Comparison of ENCODE assay signal across 8 cellular contexts in genomic region chr10:100186813-100187212, GRCh38. TPM values are rescaled to one million over a fixed set of nuclear protein-coding genes. Genes with fewer than 3 reads are reported as not detected.
DNase-seq lines count a peak whose midpoint lies in the region; ATAC-seq and TF ChIP-seq lines count a peak whose summit lies in the region.

No MANE protein-coding gene starts in this region.

- H3K9ac ChIP-seq in BLaER1 treated with 17β-estradiol and CSF1 and Interleukin-3, amounts not matched to agents 10 nM and 100 nM: peak overlapping the region; percentile 87 to 96 (median 92)
- H3K9ac ChIP-seq in HUES48 (ENCODE audit: low read depth, low read length): no peak overlapping the region

- ATAC-seq in omental fat pad (ENCODE audit: low FRiP score): no peak

- H3K4me1 Mint-ChIP-seq in activated CD4-positive, alpha-beta memory T cell treated with anti-CD3 and anti-CD28 coated beads, Interleukin-2, amount 10 ng/mL, durations not matched to agents 7 days and 5 days: peaks cover 63% of the 10 kb centered on the region

- H3K36me3 ChIP-seq in BLaER1 treated with 17β-estradiol and CSF1 and Interleukin-3, amounts not matched to agents 10 nM and 100 nM: peaks cover 31 to 71% (median 54%) of the 10 kb centered on the region in 11 experiments; a peak in 21 of 22 replicates
- H3K36me3 ChIP-seq in HUES48 (ENCODE audit: control insufficient read depth, insufficient read depth, low read length): peaks cover 58% of the 10 kb centered on the region

- CTCF ChIA-PET in activated CD4-positive, alpha-beta memory T cell treated with anti-CD3 and anti-CD28 coated beads, Interleukin-2, amount 10 ng/mL, durations not matched to agents 7 days and 5 days (lab: Charles Lee): no interaction called here

- peak overlapping the region; percentile 95 for H3K4me3 Mint-ChIP-seq in activated CD4-positive, alpha-beta memory T cell treated with anti-CD3 and anti-CD28 coated beads, Interleukin-2, amount 10 ng/mL, durations not matched to agents 7 days and 5 days

- POLR2A ChIA-PET in activated CD4-positive, alpha-beta memory T cell treated with anti-CD3 and anti-CD28 coated beads, Interleukin-2, amount 10 ng/mL, durations not matched to agents 7 days and 5 days (lab: Charles Lee): interaction anchor here (1.1 to 4.6 kb wide), 3 partner anchors 11 to 349 kb away, joined by 4 to 37 read pairs (median 6); partner anchors contain the start of genes CHUK and HIF1AN

- H3K27me3 ChIP-seq in BLaER1 treated with 17β-estradiol and CSF1 and Interleukin-3, amounts not matched to agents 10 nM and 100 nM: no peaks in the 10 kb centered on the region
- no peaks in the 10 kb centered on the region for H3K27me3 ChIP-seq in HUES48 (ENCODE audit: control insufficient read depth, insufficient read depth, low read length)

- peak overlapping the region; percentile 73 to 98 (median 89) for H3K4me3 ChIP-seq in BLaER1 treated with 17β-estradiol and CSF1 and Interleukin-3, amounts not matched to agents 10 nM and 100 nM
- H3K4me3 ChIP-seq in HUES48 (ENCODE audit: low read depth, low read length): peak overlapping the region; percentile 87
- H3K4me3 ChIP-seq in fibroblast of pulmonary artery (replicated peaks; ENCODE audit: low read depth, low read length): peak overlapping the region; percentile 96
- peak overlapping the region; percentile 94 for H3K4me3 ChIP-seq in retinal pigment epithelial cell (ENCODE audit: low read length)

- peaks cover 61% of the 10 kb centered on the region for H3K36me3 Mint-ChIP-seq in activated CD4-positive, alpha-beta memory T cell treated with anti-CD3 and anti-CD28 coated beads, Interleukin-2, amount 10 ng/mL, durations not matched to agents 7 days and 5 days (ENCODE audit: low read depth)

- peak overlapping the region; percentile 87 for H3K27ac Mint-ChIP-seq in activated CD4-positive, alpha-beta memory T cell treated with anti-CD3 and anti-CD28 coated beads, Interleukin-2, amount 10 ng/mL, durations not matched to agents 7 days and 5 days

- H3K9me3 Mint-ChIP-seq in activated CD4-positive, alpha-beta memory T cell treated with anti-CD3 and anti-CD28 coated beads, Interleukin-2, amount 10 ng/mL, durations not matched to agents 7 days and 5 days: no peaks in the 10 kb centered on the region

- peak overlapping the region in 10 of 11 experiments; percentile 85 to 96 (median 94); a peak in 21 of 22 replicates for H3K27ac ChIP-seq in BLaER1 treated with 17β-estradiol and CSF1 and Interleukin-3, amounts not matched to agents 10 nM and 100 nM
- H3K27ac ChIP-seq in HUES48 (ENCODE audit: low read depth, low read length): no peak overlapping the region

- peaks cover 0 to 6% (median 0%) of the 10 kb centered on the region in 11 experiments; a peak in 3 of 22 replicates for H4K20me1 ChIP-seq in BLaER1 treated with 17β-estradiol and CSF1 and Interleukin-3, amounts not matched to agents 10 nM and 100 nM

- peaks cover 35 to 48% (median 42%) of the 10 kb centered on the region in 10 experiments for H3K4me1 ChIP-seq in BLaER1 treated with 17β-estradiol and CSF1 and Interleukin-3, amounts not matched to agents 10 nM and 100 nM
- H3K4me1 ChIP-seq in HUES48 (ENCODE audit: control insufficient read depth, insufficient read depth, low read length): peaks cover 12% of the 10 kb centered on the region; the same call in 1 of the 2 replicates

- H3K27me3 Mint-ChIP-seq in activated CD4-positive, alpha-beta memory T cell treated with anti-CD3 and anti-CD28 coated beads, Interleukin-2, amount 10 ng/mL, durations not matched to agents 7 days and 5 days: no peaks in the 10 kb centered on the region

- peak; percentile 25 for DNase-seq in activated CD4-positive, alpha-beta memory T cell treated with anti-CD3 and anti-CD28 coated beads, Interleukin-2, amount 10 ng/mL, durations not matched to agents 7 days and 5 days
- DNase-seq in fibroblast of pulmonary artery (ENCODE audit: low read depth) (no peak), retinal pigment epithelial cell (ENCODE audit: low read depth) (no peak), NCI-H1048 (lab: John Stamatoyannopoulos, UW) (no peak), activated gamma-delta T cell (lab: John Stamatoyannopoulos, UW) (no peak), omental fat pad (ENCODE audit: low spot score) (no peak)

- no peaks in the 10 kb centered on the region for H3K9me3 ChIP-seq in BLaER1 treated with 17β-estradiol and CSF1 and Interleukin-3, amounts not matched to agents 10 nM and 100 nM (replicated peaks in 1 of 11)
- no peaks in the 10 kb centered on the region for H3K9me3 ChIP-seq in HUES48 (ENCODE audit: control insufficient read depth, insufficient read depth, low read length)

- H3K4me2 ChIP-seq in BLaER1 treated with 17β-estradiol and CSF1 and Interleukin-3, amounts not matched to agents 10 nM and 100 nM: peak overlapping the region; percentile 82 to 97 (median 92)

- no peak for TF ChIP-seq CTCF in fibroblast of pulmonary artery (IDR thresholded peaks at IDR 0.05; ENCODE audit: low read length, missing control alignments)
- no peak for TF ChIP-seq CTCF in retinal pigment epithelial cell (conservative IDR thresholded peaks at IDR 0.05; ENCODE audit: low read depth, low read length)
- TF ChIP-seq CTCF in omental fat pad (IDR thresholded peaks at IDR 0.05): no peak

RNA-seq across cellular contexts. Expression of gene ERLIN1, which starts 1.0 kb away (rescaled TPM):
- total RNA-seq in activated CD4-positive, alpha-beta memory T cell treated with anti-CD3 and anti-CD28 coated beads, Interleukin-2, amount 10 ng/mL, durations not matched to agents 7 days and 5 days: 10 to 100 TPM; 12.6 to 14.4 TPM
- total RNA-seq in omental fat pad: 10 to 100 TPM; 31.7 to 35.5 (median 33.1) TPM

RNA-seq across cellular contexts. Expression of gene CHUK, which starts 42.6 kb away (rescaled TPM):
- 10 to 100 TPM; 23.6 to 24.7 TPM for total RNA-seq in activated CD4-positive, alpha-beta memory T cell treated with anti-CD3 and anti-CD28 coated beads, Interleukin-2, amount 10 ng/mL, durations not matched to agents 7 days and 5 days
- total RNA-seq in omental fat pad: 10 to 100 TPM; 21.5 to 32.2 (median 25.3) TPM
